In genomic region chr14:61385002-61385685, GRCh38 we compare ENCODE assay signal across 13 cellular contexts.
DNase-seq lines count a peak whose midpoint lies in the region; ATAC-seq and TF ChIP-seq lines count a peak whose summit lies in the region.
"Had no signal": no experiment of that assay in that cellular context is flagged by ENCODE, and none has a peak within 500 bp of the region (broad histone marks: within the 10 kb centered on the region; RNA-seq: fewer than 3 reads in every experiment).

No MANE protein-coding gene starts in this region.

- no peaks in the 10 kb centered on the region for H3K27me3 ChIP-seq in SK-N-SH (ENCODE audit: insufficient read depth)

- no peaks in the 10 kb centered on the region for H4K20me1 ChIP-seq in SK-N-SH (ENCODE audit: insufficient read depth)

- no peaks in the 10 kb centered on the region for H3K9me2 ChIP-seq in SK-N-SH

- TF ChIP-seq CTCF in CD14-positive monocyte (IDR thresholded peaks at IDR 0.05) (no peak), SK-N-SH (IDR thresholded peaks at IDR 0.05) (no peak)

- H3K36me3 Mint-ChIP-seq in activated T-cell treated with anti-CD3 and anti-CD28 coated beads, Interleukin-2, amount 50 U/mL, for 24 hours (ENCODE audit: low read depth) = peaks cover 18% of the 10 kb centered on the region
- H3K36me3 Mint-ChIP-seq in T-cell = peaks cover 17% of the 10 kb centered on the region
- H3K36me3 Mint-ChIP-seq in activated naive CD4-positive, alpha-beta T cell treated with anti-CD3 and anti-CD28 coated beads, Interleukin-2, amount 50 U/mL, for 72 hours = peaks cover 0 to 5% of the 10 kb centered on the region in 2 donors
- peaks cover 2 to 3% of the 10 kb centered on the region in 2 donors for H3K36me3 Mint-ChIP-seq in CD14-positive monocyte

- no peak overlapping the region for H3K27ac ChIP-seq in SK-N-SH (ENCODE audit: low read depth in 2 of 2, low read length in 1 of 2)

- no peaks in the 10 kb centered on the region for H3K4me1 Mint-ChIP-seq in activated T-cell treated with anti-CD3 and anti-CD28 coated beads, Interleukin-2, amount 50 U/mL, for 24 hours (ENCODE audit: low read depth)
- H3K4me1 Mint-ChIP-seq in T-cell (no peaks in the 10 kb centered on the region), CD14-positive monocyte (peaks cover 22% of the 10 kb centered on the region)

- no peak overlapping the region for H2AFZ ChIP-seq in SK-N-SH (ENCODE audit: low read depth)

- CTCF ChIA-PET in T-cell (lab: Charles Lee) = interaction anchor here (0.6 to 1.2 kb wide), 4 partner anchors 11 to 56 kb away, joined by 3 to 4 read pairs (median 3); no protein-coding TSS in a partner anchor
- CTCF ChIA-PET in SK-N-SH (lab: Yijun Ruan, JAX) = interaction anchor here (0.6 to 0.8 kb wide), 2 partner anchors 35 to 993 kb away, joined by 3 read pairs; no protein-coding TSS in a partner anchor

- intact Hi-C loops in CD14-positive monocyte (cut with micrococcal nuclease) = no loop called here

- H3F3A ChIP-seq in SK-N-SH (replicated peaks; ENCODE audit: insufficient read depth) = no peaks in the 10 kb centered on the region

- TF ChIP-seq RAD21 in SK-N-SH (IDR thresholded peaks at IDR 0.05; ENCODE audit: low read length) = no peak

- POLR2A ChIA-PET in T-cell (lab: Charles Lee) (interaction anchor here in 1 of 2 donors (0.6 kb wide), 1 partner anchor 62 kb away, joined by 4 read pairs; no protein-coding TSS in a partner anchor), SK-N-SH (lab: Yijun Ruan, JAX) (no interaction called here)

- no peak overlapping the region for H3K4me2 ChIP-seq in SK-N-SH

- no peak overlapping the region for H3K9ac ChIP-seq in SK-N-SH

- H3K4me3 Mint-ChIP-seq in activated T-cell treated with anti-CD3 and anti-CD28 coated beads, Interleukin-2, amount 50 U/mL, for 24 hours = no peak overlapping the region
- no peak overlapping the region for H3K4me3 Mint-ChIP-seq in T-cell
- no peak overlapping the region for H3K4me3 Mint-ChIP-seq in CD14-positive monocyte

- H3K9me3 ChIP-seq in SK-N-SH = no peaks in the 10 kb centered on the region

- H3K4me3 ChIP-seq in SK-N-SH (ENCODE audit: low read depth in 2 of 2, low read length in 1 of 2) = no peak overlapping the region

- no peak overlapping the region for H3K27ac Mint-ChIP-seq in activated T-cell treated with anti-CD3 and anti-CD28 coated beads, Interleukin-2, amount 50 U/mL, for 24 hours
- H3K27ac Mint-ChIP-seq in T-cell (no peak overlapping the region), CD14-positive monocyte (no peak overlapping the region)
- no peak overlapping the region for H3K27ac Mint-ChIP-seq in activated naive CD4-positive, alpha-beta T cell treated with anti-CD3 and anti-CD28 coated beads, Interleukin-2, amount 50 U/mL, for 72 hours

- no peaks in the 10 kb centered on the region for H3K36me3 ChIP-seq in SK-N-SH (replicated peaks in 1 of 2; ENCODE audit: control insufficient read depth in 1 of 2, insufficient read depth in 2 of 2, low read length in 1 of 2)

- no peaks in the 10 kb centered on the region for H3K79me2 ChIP-seq in SK-N-SH (ENCODE audit: insufficient read depth)

- DNase-seq in activated T-cell treated with anti-CD3 and anti-CD28 coated beads for 4 hours (peak; percentile 14), T-cell (peak; percentile 31 to 77 (median 63)), CD14-positive monocyte (ENCODE audit: low spot score) (no peak), SK-N-SH (no peak), NCI-H1930 (lab: John Stamatoyannopoulos, UW) (no peak)
- no peak for DNase-seq in activated T-cell treated with anti-CD3 and anti-CD28 coated beads, Interleukin-2, amount 50 U/mL, for 24 hours
- peak in 1 of 2 donors; percentile 65 for DNase-seq in activated naive CD4-positive, alpha-beta T cell treated with anti-CD3 and anti-CD28 coated beads, Interleukin-2, amount 50 U/mL, for 72 hours (ENCODE audit: low spot score in 2 of 2)
- DNase-seq in stimulated activated CD8-positive, alpha-beta memory T cell treated with anti-CD3 and anti-CD28 coated beads, Interleukin-4, amount 100 ng/mL, for 48 hours = peak; percentile 57
- DNase-seq: ACHN, glutamatergic neuron, HCEC 1CT, left ventricle myocardium superior, NCI-H146 had no signal

- no peaks in the 10 kb centered on the region for H3K9me3 Mint-ChIP-seq in activated T-cell treated with anti-CD3 and anti-CD28 coated beads, Interleukin-2, amount 50 U/mL, for 24 hours
- H3K9me3 Mint-ChIP-seq in T-cell (no peaks in the 10 kb centered on the region), CD14-positive monocyte (no peaks in the 10 kb centered on the region)
- no peaks in the 10 kb centered on the region for H3K9me3 Mint-ChIP-seq in activated naive CD4-positive, alpha-beta T cell treated with anti-CD3 and anti-CD28 coated beads, Interleukin-2, amount 50 U/mL, for 72 hours

- no peaks in the 10 kb centered on the region for H3K27me3 Mint-ChIP-seq in activated T-cell treated with anti-CD3 and anti-CD28 coated beads, Interleukin-2, amount 50 U/mL, for 24 hours
- H3K27me3 Mint-ChIP-seq in T-cell (no peaks in the 10 kb centered on the region), CD14-positive monocyte (ENCODE audit: low read depth in 3 of 3) (peaks cover 2 to 4% (median 3%) of the 10 kb centered on the region in 3 donors)

- 60% methylated on average over 6 of the region's 6 CpGs for WGBS in SK-N-SH (ENCODE audit: low lambda C conversion rate)

- H3K4me1 ChIP-seq in SK-N-SH (ENCODE audit: control insufficient read depth in 1 of 2, insufficient read depth in 2 of 2, low read depth in 1 of 2, low read length in 1 of 2) = peaks cover 0 to 12% of the 10 kb centered on the region in 2 experiments; a peak in 2 of 4 replicates

- ATAC-seq in T-cell (replicated peaks in 1 of 4) = peak; percentile 68 to 73 (median 70)
- ATAC-seq in activated naive CD4-positive, alpha-beta T cell treated with anti-CD3 and anti-CD28 coated beads, Interleukin-2, amount 50 U/mL, for 72 hours = peak; percentile 27 to 37

- TF ChIP-seq EP300 in SK-N-SH (IDR thresholded peaks at IDR 0.05; ENCODE audit: borderline replicate concordance in 1 of 2, low read depth in 1 of 2, low read length in 1 of 2) = no peak

TF ChIP-seq in SK-N-SH, 30 proteins besides CTCF, POLR2A, EP300 and RAD21:
- TF ChIP-seq FOSL2 (IDR thresholded peaks at IDR 0.05; ENCODE audit: borderline replicate concordance, low read depth) (no peak), GATA2 (CRISPR knock-in tag; IDR thresholded peaks at IDR 0.05) (no peak)
TF ChIP-seq in SK-N-SH: peak in this region for 0.

Comparison
In these comparisons a context has a peak if more than half of its experiments do, and no peak if none do; other contexts are left out.
1. DNase-seq: peak in activated T-cell treated with anti-CD3 and anti-CD28 coated beads for 4 hours (single experiment), T-cell (34 of 34) and stimulated activated CD8-positive, alpha-beta memory T cell treated with anti-CD3 and anti-CD28 coated beads, Interleukin-4, amount 100 ng/mL, for 48 hours (single experiment); none in activated T-cell treated with anti-CD3 and anti-CD28 coated beads, Interleukin-2, amount 50 U/mL, for 24 hours (single experiment), CD14-positive monocyte (single experiment), SK-N-SH (single experiment) and NCI-H1930 (0 of 2).